Comparison of ENCODE assay signal across 10 cellular contexts in genomic region chr18:55376387-55376786, GRCh38.
DNase-seq lines count a peak whose midpoint lies in the region; ATAC-seq and TF ChIP-seq lines count a peak whose summit lies in the region.
"Had no signal": no experiment of that assay in that cellular context is flagged by ENCODE, and none has a peak within 500 bp of the region (broad histone marks: within the 10 kb centered on the region; RNA-seq: fewer than 3 reads in every experiment).

No MANE protein-coding gene starts in this region.

- POLR2A ChIA-PET in naive thymus-derived CD4-positive, alpha-beta T cell (lab: Charles Lee) = no interaction called here

- CTCF ChIA-PET in naive thymus-derived CD4-positive, alpha-beta T cell (lab: Charles Lee) = no interaction called here

- peak; percentile 98 for ATAC-seq in GM19023 (IDR thresholded peaks at IDR 0.05; ENCODE audit: unreplicated experiment)
- peak; percentile 95 for ATAC-seq in GM21717 (IDR thresholded peaks at IDR 0.05; ENCODE audit: unreplicated experiment)
- peak; percentile 85 for ATAC-seq in HG03280 (IDR thresholded peaks at IDR 0.05; ENCODE audit: unreplicated experiment)
- ATAC-seq in naive thymus-derived CD4-positive, alpha-beta T cell = peak; percentile 20
- no peak for ATAC-seq in psoas muscle
- ATAC-seq: left cardiac atrium had no signal

- no peaks in the 10 kb centered on the region for H3K4me1 ChIP-seq in naive thymus-derived CD4-positive, alpha-beta T cell (ENCODE audit: control insufficient read depth in 2 of 2, insufficient read depth in 2 of 2, low read length in 2 of 2)
- H3K4me1 ChIP-seq in psoas muscle = peaks cover 4% of the 10 kb centered on the region

- no peaks in the 10 kb centered on the region for H3K27me3 Mint-ChIP-seq in naive thymus-derived CD4-positive, alpha-beta T cell

- no peaks in the 10 kb centered on the region for H3K36me3 Mint-ChIP-seq in naive thymus-derived CD4-positive, alpha-beta T cell

- no peaks in the 10 kb centered on the region for H3K36me3 ChIP-seq in naive thymus-derived CD4-positive, alpha-beta T cell (ENCODE audit: control insufficient read depth in 2 of 3, insufficient read depth in 3 of 3, low read length in 3 of 3)
- no peaks in the 10 kb centered on the region for H3K36me3 ChIP-seq in psoas muscle (ENCODE audit: insufficient read depth in 1 of 2, low read depth in 1 of 2)
- H3K36me3 ChIP-seq: cardiac muscle cell had no signal

- H3K9me3 ChIP-seq in naive thymus-derived CD4-positive, alpha-beta T cell (ENCODE audit: control insufficient read depth in 2 of 3, low read length in 3 of 3) = no peaks in the 10 kb centered on the region
- no peaks in the 10 kb centered on the region for H3K9me3 ChIP-seq in psoas muscle

- intact Hi-C loops in naive thymus-derived CD4-positive, alpha-beta T cell (cut with micrococcal nuclease) = loop anchor here in 1 of 2 donors (10.0 kb wide), 1 partner anchor 142 kb away; no protein-coding TSS in a partner anchor
- intact Hi-C loops in psoas muscle (cut with DNase I) = no loop called here

- no peaks in the 10 kb centered on the region for H3K4me1 Mint-ChIP-seq in naive thymus-derived CD4-positive, alpha-beta T cell

- H3K4me3 Mint-ChIP-seq in naive thymus-derived CD4-positive, alpha-beta T cell = no peak overlapping the region

- no peak overlapping the region for H3K4me3 ChIP-seq in naive thymus-derived CD4-positive, alpha-beta T cell (ENCODE audit: low read length)
- H3K4me3 ChIP-seq in foreskin fibroblast (ENCODE audit: low read depth in 1 of 2, low read length in 2 of 2) = no peak overlapping the region
- no peak overlapping the region for H3K4me3 ChIP-seq in psoas muscle
- H3K4me3 ChIP-seq: cardiac muscle cell had no signal

- H3K27me3 ChIP-seq in naive thymus-derived CD4-positive, alpha-beta T cell (ENCODE audit: control insufficient read depth in 2 of 2, insufficient read depth in 2 of 2, low read length in 2 of 2) = no peaks in the 10 kb centered on the region
- no peaks in the 10 kb centered on the region for H3K27me3 ChIP-seq in psoas muscle (ENCODE audit: insufficient read depth in 3 of 3, low read length in 2 of 3)
- H3K27me3 ChIP-seq: cardiac muscle cell had no signal

- 73 to 79% (median 74%) methylated on average over 2 of the region's 2 CpGs for WGBS in psoas muscle, 3 donors

- H3K27ac ChIP-seq in naive thymus-derived CD4-positive, alpha-beta T cell (ENCODE audit: low read depth, low read length) = no peak overlapping the region
- no peak overlapping the region for H3K27ac ChIP-seq in psoas muscle
- H3K27ac ChIP-seq: cardiac muscle cell had no signal

- H3K27ac Mint-ChIP-seq in naive thymus-derived CD4-positive, alpha-beta T cell = no peak overlapping the region

- TF ChIP-seq CTCF in foreskin fibroblast (IDR thresholded peaks at IDR 0.05; ENCODE audit: low read depth, low read length) = no peak
- TF ChIP-seq CTCF in psoas muscle (IDR thresholded peaks at IDR 0.05) = no peak

- H3K9me3 Mint-ChIP-seq in naive thymus-derived CD4-positive, alpha-beta T cell = peaks cover 0 to 10% (median 1%) of the 10 kb centered on the region in 11 donors

- DNase-seq in naive thymus-derived CD4-positive, alpha-beta T cell = no peak
- DNase-seq in RPMI8226 (no peak), foreskin fibroblast (no peak), psoas muscle (no peak)
- DNase-seq: EL, left cardiac atrium had no signal

Comparison
In these comparisons a context has a peak if more than half of its experiments do, and no peak if none do; other contexts are left out.
1. ATAC-seq: peak in GM19023 (single experiment), GM21717 (single experiment), HG03280 (single experiment) and naive thymus-derived CD4-positive, alpha-beta T cell (single experiment); none in psoas muscle (0 of 4).